In the genomic region with DNA sequence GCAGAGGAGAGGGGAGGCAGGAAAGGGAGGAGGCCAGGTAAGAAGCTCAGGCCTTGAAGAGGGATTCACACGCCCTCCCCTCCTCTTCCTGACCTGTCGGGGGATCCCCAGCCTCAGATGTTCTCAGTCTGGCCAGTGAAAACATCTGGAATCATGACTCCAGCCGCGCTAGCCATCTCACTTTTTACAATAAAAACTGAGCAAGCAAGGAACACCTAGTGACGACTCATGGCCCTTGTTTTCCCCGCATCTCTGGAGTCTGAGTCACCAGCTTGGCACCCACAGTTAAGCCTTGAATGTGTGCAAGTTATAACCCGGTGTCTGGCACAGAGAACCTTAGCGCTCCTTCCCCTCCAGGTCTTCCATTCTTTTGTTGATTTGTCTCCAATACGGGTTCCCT, we compare ENCODE assay signal across 10 cellular contexts.
DNase-seq lines count a peak whose midpoint lies in the region; ATAC-seq and TF ChIP-seq lines count a peak whose summit lies in the region.
"Had no signal": no experiment of that assay in that cellular context is flagged by ENCODE, and none has a peak within 500 bp of the region (broad histone marks: within the 10 kb centered on the region; RNA-seq: fewer than 3 reads in every experiment).

No MANE protein-coding gene starts in this region.

- WGBS in GM23248 (ENCODE audit: low coverage in 1 of 2, low lambda C conversion rate in 2 of 2, missing lambda C conversion rate in 2 of 2), 2 experiments: 14 to 21% methylated on average over 8 to 9 of the region's 9 CpGs

- no peak for TF ChIP-seq CTCF in fibroblast of the aortic adventitia (IDR thresholded peaks at IDR 0.05; ENCODE audit: insufficient read depth, low read length)

- peak overlapping the region; percentile 30 for H3K4me2 ChIP-seq in GM23248 (ENCODE audit: unreplicated experiment)

- H3K27me3 ChIP-seq in GM23248 (replicated peaks; ENCODE audit: insufficient read depth) (no peaks in the 10 kb centered on the region), SJSA1 (replicated peaks) (no peaks in the 10 kb centered on the region)

- DNase-seq in GM23248: peak; percentile 93
- peak; percentile 87 to 90 for DNase-seq in SJSA1 (ENCODE audit: low read depth in 1 of 2, low spot score in 2 of 2)
- peak; percentile 90 for DNase-seq in fibroblast of the aortic adventitia (ENCODE audit: low read depth)
- DNase-seq in activated gamma-delta T cell (lab: John Stamatoyannopoulos, UW): no peak
- DNase-seq in NCI-H2029 treated with DMSO at 0.1 percent for 48 hours (lab: John Stamatoyannopoulos, UW): no peak
- DNase-seq in NCI-H748 treated with DMSO at 0.1 percent for 48 hours (lab: John Stamatoyannopoulos, UW): no peak
- DNase-seq: activated naive CD4-positive, alpha-beta T cell treated with anti-CD3 and anti-CD28 coated beads, Interleukin-2, amount 10 ng/mL, durations not matched to agents 7 days and 5 days; right cardiac atrium had no signal

- in situ Hi-C loops in GM23248 (cut with MboI): no loop called here

- H3K36me3 ChIP-seq in GM23248 (ENCODE audit: low read depth): no peaks in the 10 kb centered on the region
- peaks cover 27% of the 10 kb centered on the region for H3K36me3 ChIP-seq in SJSA1

- peaks cover 71% of the 10 kb centered on the region for H3F3A ChIP-seq in GM23248 (ENCODE audit: insufficient read depth)

- H3K4me1 ChIP-seq in GM23248 (ENCODE audit: insufficient read depth): peaks cover 68% of the 10 kb centered on the region
- peaks cover 79% of the 10 kb centered on the region for H3K4me1 ChIP-seq in SJSA1 (replicated peaks)

- H4K20me1 ChIP-seq in GM23248 (ENCODE audit: insufficient read depth): no peaks in the 10 kb centered on the region

- no peak overlapping the region for H2AFZ ChIP-seq in GM23248

- H3K79me2 ChIP-seq in GM23248 (ENCODE audit: insufficient read depth): peaks cover 87% of the 10 kb centered on the region

- peak overlapping the region; percentile 80 for H3K9ac ChIP-seq in GM23248

- no peaks in the 10 kb centered on the region for H3K9me3 ChIP-seq in GM23248 (ENCODE audit: low read depth)
- no peaks in the 10 kb centered on the region for H3K9me3 ChIP-seq in SJSA1 (replicated peaks)

- H3K4me3 ChIP-seq in GM23248: 0 out of 2 replicates have a peak overlapping the region, but pooled peaks have one; percentile 8
- no peak overlapping the region for H3K4me3 ChIP-seq in SJSA1
- no peak overlapping the region for H3K4me3 ChIP-seq in fibroblast of the aortic adventitia (ENCODE audit: low read depth, low read length)
- H3K4me3 ChIP-seq in skin epidermis: no peak overlapping the region

- no peaks in the 10 kb centered on the region for H3K9me2 ChIP-seq in GM23248 (ENCODE audit: insufficient read depth)

- no peak for ATAC-seq in GM21717 (IDR thresholded peaks at IDR 0.05; ENCODE audit: unreplicated experiment)

- peak overlapping the region; percentile 95 for H3K27ac ChIP-seq in GM23248
- peak overlapping the region; percentile 85 for H3K27ac ChIP-seq in SJSA1
- peak overlapping the region in 15 of 21 experiments; percentile 45 to 86 (median 71) for H3K27ac ChIP-seq in skin epidermis

Comparison
In these comparisons a context has a peak if more than half of its experiments do, and no peak if none do; other contexts are left out.
1. DNase-seq: peak in GM23248 (single experiment), SJSA1 (2 of 2) and fibroblast of the aortic adventitia (single experiment); none in activated gamma-delta T cell (single experiment), NCI-H2029 treated with DMSO at 0.1 percent for 48 hours (single experiment) and NCI-H748 treated with DMSO at 0.1 percent for 48 hours (single experiment).
2. Peak in every context shown above with its lines, with median percentiles within 50 percentile points of each other: H3K27ac ChIP-seq.